8 cellular contexts compared by ENCODE assay signal in the genomic region with DNA sequence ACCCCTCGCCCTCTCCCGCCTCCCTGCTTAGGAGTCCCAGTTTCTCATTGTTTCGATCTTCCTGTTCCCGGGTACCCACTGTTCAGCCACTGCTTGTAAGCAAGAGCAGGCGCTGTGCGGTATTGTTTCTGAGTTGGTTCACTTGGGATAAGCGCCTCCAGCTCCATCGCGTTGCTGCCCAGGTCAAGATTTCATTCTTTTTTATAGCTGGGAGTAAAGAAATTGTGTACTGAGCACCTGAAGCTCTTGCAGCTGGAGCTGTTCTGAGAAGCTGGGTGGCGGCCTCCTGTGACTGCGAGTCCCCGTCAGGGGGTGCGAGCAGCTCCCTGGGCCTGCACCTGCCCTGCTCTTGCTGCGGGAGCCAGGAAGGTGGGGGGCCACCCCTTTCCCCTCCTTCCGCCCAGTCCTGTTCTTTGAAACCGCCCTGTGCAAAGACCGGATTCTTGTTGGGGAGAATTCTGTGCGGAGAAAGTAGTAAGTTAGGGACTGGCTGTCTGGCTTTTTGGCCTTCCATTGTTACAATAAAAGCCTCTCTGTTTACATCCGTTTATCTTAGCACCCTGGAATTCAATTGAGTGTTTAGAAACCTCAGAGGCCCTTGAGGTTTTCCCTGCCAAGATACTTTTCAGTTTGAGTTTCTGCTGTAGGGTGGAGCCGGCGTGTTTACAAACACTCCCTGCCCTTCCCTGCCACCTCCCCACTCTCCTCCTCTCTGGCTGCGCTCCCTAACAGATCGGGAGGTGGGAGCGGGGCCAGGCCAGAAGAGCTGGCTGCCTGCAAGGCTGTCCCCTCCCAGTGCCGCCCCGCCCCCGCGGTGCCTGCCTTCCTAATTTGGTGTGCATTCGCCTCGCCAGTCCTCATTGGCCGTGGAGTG. TPM values are rescaled to one million over a fixed set of nuclear protein-coding genes. Genes with fewer than 3 reads are reported as not detected.
A peak's percentile ranks its signal among the peaks of the same experiment; 100 is the strongest.
DNase-seq lines count a peak whose midpoint lies in the region; ATAC-seq, FAIRE-seq and TF ChIP-seq lines count a peak whose summit lies in the region.

No MANE protein-coding gene starts in this region.

- CTCF ChIA-PET in GM10248 (lab: Yijun Ruan, JAX): interaction anchor here (1.0 to 5.7 kb wide), 5 partner anchors 10 to 31 kb away, joined by 3 to 22 read pairs (median 4); no protein-coding TSS in a partner anchor

- peaks cover 33% of the 10 kb centered on the region for H3K4me1 ChIP-seq in astrocyte (ENCODE audit: insufficient read depth, low read length)
- H3K4me1 ChIP-seq in right cardiac atrium (ENCODE audit: control insufficient read depth, insufficient read depth, low read length): peaks cover 9% of the 10 kb centered on the region
- peaks cover 0 to 2% of the 10 kb centered on the region in 2 donors for H3K4me1 ChIP-seq in aorta (ENCODE audit: control insufficient read depth in 1 of 2, insufficient read depth in 2 of 2, low read length in 2 of 2)

- POLR2A ChIA-PET in GM10248 (lab: Yijun Ruan, JAX): interaction anchor here (0.5 kb wide), 1 partner anchor 19 kb away, joined by 3 read pairs; no protein-coding TSS in a partner anchor

- peaks cover 5% of the 10 kb centered on the region for H3K36me3 ChIP-seq in astrocyte (ENCODE audit: insufficient read depth, low read length)
- no peaks in the 10 kb centered on the region for H3K36me3 ChIP-seq in aorta (ENCODE audit: control insufficient read depth in 1 of 2, insufficient read depth in 2 of 2, low read length in 1 of 2)

- H2AFZ ChIP-seq in astrocyte (ENCODE audit: low read depth, low read length): no peak overlapping the region

- intact Hi-C loops in right cardiac atrium (cut with DNase I): loop anchor here in 1 of 4 donors (5.0 kb wide), 1 partner anchor 62 kb away; the partner anchor contains the start of gene FOXK1
- intact Hi-C loops in aorta (cut with DNase I): loop anchor here in 1 of 2 donors (1.0 to 5.0 kb wide), 3 partner anchors 19 to 112 kb away; partner anchors contain the start of gene FOXK1

- H3K9me3 ChIP-seq in astrocyte (ENCODE audit: insufficient read depth, low read depth, low read length) (no peaks in the 10 kb centered on the region), right cardiac atrium (ENCODE audit: control insufficient read depth, low read length) (no peaks in the 10 kb centered on the region), aorta (ENCODE audit: control insufficient read depth, low read length) (no peaks in the 10 kb centered on the region)

- 17% methylated on average over 31 of the region's 31 CpGs for WGBS in right cardiac atrium
- WGBS in aorta, 2 donors: 18% methylated on average over 31 of the region's 31 CpGs

- H3K4me2 ChIP-seq in astrocyte (ENCODE audit: low read length): peak overlapping the region; percentile 80

- peaks cover 27% of the 10 kb centered on the region for H3K36me3 Mint-ChIP-seq in T-helper 1 cell treated with Interleukin-12 subunit alpha and Interleukin-12 subunit beta and Interleukin-4 antibody, amounts not matched to agents 30 μg/mL and 1 μg/mL, for 36 hours (ENCODE audit: low read depth)
- H3K36me3 Mint-ChIP-seq in astrocyte (ENCODE audit: low read depth, unreplicated experiment): peaks cover 44% of the 10 kb centered on the region

- peaks cover 54% of the 10 kb centered on the region for H3K79me2 ChIP-seq in astrocyte (ENCODE audit: insufficient read depth, low read length)

- TF ChIP-seq CTCF in GM10248 (IDR thresholded peaks at IDR 0.05; ENCODE audit: control extremely low read depth, extremely low read depth, low read depth, missing control alignments): no peak
- no peak for TF ChIP-seq CTCF in astrocyte (IDR thresholded peaks at IDR 0.05; ENCODE audit: insufficient read depth, low read depth, low read length)

- peak overlapping the region; percentile 82 for H3K9ac ChIP-seq in astrocyte (ENCODE audit: low read length)

- H3K9me3 Mint-ChIP-seq in T-helper 1 cell treated with Interleukin-12 subunit alpha and Interleukin-12 subunit beta and Interleukin-4 antibody, amounts not matched to agents 30 μg/mL and 1 μg/mL, for 36 hours: no peaks in the 10 kb centered on the region
- H3K9me3 Mint-ChIP-seq in astrocyte (ENCODE audit: unreplicated experiment): no peaks in the 10 kb centered on the region

- H3K4me1 Mint-ChIP-seq in T-helper 1 cell treated with Interleukin-12 subunit alpha and Interleukin-12 subunit beta and Interleukin-4 antibody, amounts not matched to agents 30 μg/mL and 1 μg/mL, for 36 hours (ENCODE audit: low read depth): peaks cover 49% of the 10 kb centered on the region
- peaks cover 44% of the 10 kb centered on the region for H3K4me1 Mint-ChIP-seq in astrocyte (ENCODE audit: low read depth, unreplicated experiment)

- H3K4me3 Mint-ChIP-seq in T-helper 1 cell treated with Interleukin-12 subunit alpha and Interleukin-12 subunit beta and Interleukin-4 antibody, amounts not matched to agents 30 μg/mL and 1 μg/mL, for 36 hours: peak overlapping the region; percentile 82
- peak overlapping the region; percentile 71 for H3K4me3 Mint-ChIP-seq in astrocyte (ENCODE audit: unreplicated experiment)

- H3K27me3 ChIP-seq in astrocyte (ENCODE audit: insufficient read depth, low read length): no peaks in the 10 kb centered on the region
- H3K27me3 ChIP-seq in right cardiac atrium (ENCODE audit: control insufficient read depth, insufficient read depth): no peaks in the 10 kb centered on the region
- H3K27me3 ChIP-seq in aorta (ENCODE audit: control insufficient read depth in 1 of 2, insufficient read depth in 2 of 2, low read length in 1 of 2): no peaks in the 10 kb centered on the region

- no peak for FAIRE-seq in astrocyte (lab: Jason Lieb, UNC)

- peak overlapping the region; percentile 93 for H3K27ac ChIP-seq in astrocyte (ENCODE audit: low read depth, low read length)
- H3K27ac ChIP-seq in right cardiac atrium (ENCODE audit: low read length): peak overlapping the region; percentile 96
- peak overlapping the region; percentile 62 to 99 for H3K27ac ChIP-seq in aorta (ENCODE audit: low read depth in 1 of 2, low read length in 2 of 2)

- H3K27ac Mint-ChIP-seq in T-helper 1 cell treated with Interleukin-12 subunit alpha and Interleukin-12 subunit beta and Interleukin-4 antibody, amounts not matched to agents 30 μg/mL and 1 μg/mL, for 36 hours: peak overlapping the region; percentile 95
- peak overlapping the region; percentile 94 for H3K27ac Mint-ChIP-seq in astrocyte (ENCODE audit: unreplicated experiment)

- H3K27me3 Mint-ChIP-seq in T-helper 1 cell treated with Interleukin-12 subunit alpha and Interleukin-12 subunit beta and Interleukin-4 antibody, amounts not matched to agents 30 μg/mL and 1 μg/mL, for 36 hours (ENCODE audit: low read depth): no peaks in the 10 kb centered on the region
- no peaks in the 10 kb centered on the region for H3K27me3 Mint-ChIP-seq in astrocyte (ENCODE audit: low read depth, unreplicated experiment)

- peak; percentile 70 for ATAC-seq in HG02571 (IDR thresholded peaks at IDR 0.05; ENCODE audit: unreplicated experiment)
- ATAC-seq in right cardiac atrium: peak; percentile 96
- ATAC-seq in aorta (ENCODE audit: low FRiP score): peak; percentile 94

- no peaks in the 10 kb centered on the region for H4K20me1 ChIP-seq in astrocyte (ENCODE audit: insufficient read depth, low read length)

- DNase-seq in GM10248 (ENCODE audit: extremely low spot score) (peak; percentile 84), NCI-H1092 (lab: John Stamatoyannopoulos, UW) (peak; percentile 96), astrocyte (ENCODE audit: low read depth) (peak; percentile 99), right cardiac atrium (peak; percentile 100), pulmonary artery endothelial cell (ENCODE audit: low read depth, low spot score) (peak; percentile 91), aorta (peak; percentile 99)

- H3K4me3 ChIP-seq in astrocyte (ENCODE audit: insufficient read depth, low read depth, low read length): no peak overlapping the region
- H3K4me3 ChIP-seq in right cardiac atrium (ENCODE audit: low read length): peak overlapping the region; percentile 1
- H3K4me3 ChIP-seq in aorta (ENCODE audit: low read length in 2 of 2): no peak overlapping the region

RNA-seq across cellular contexts. Expression of gene AP5Z1, which starts 30.8 kb away (rescaled TPM):
- total RNA-seq in astrocyte (70.7 and 75.6 TPM in 2 replicates), right cardiac atrium (10 to 100 TPM; 10.5 to 17.3 (median 15.2) TPM), pulmonary artery endothelial cell (19.8 and 24.9 TPM in 2 replicates), aorta (10 to 100 TPM; 30.7 to 45.3 TPM)
- polyA plus RNA-seq in right cardiac atrium (12.4 TPM), aorta (10 to 100 TPM; 12.5 to 99.9 TPM)
